17 cellular contexts compared by ENCODE assay signal in the genomic region with DNA sequence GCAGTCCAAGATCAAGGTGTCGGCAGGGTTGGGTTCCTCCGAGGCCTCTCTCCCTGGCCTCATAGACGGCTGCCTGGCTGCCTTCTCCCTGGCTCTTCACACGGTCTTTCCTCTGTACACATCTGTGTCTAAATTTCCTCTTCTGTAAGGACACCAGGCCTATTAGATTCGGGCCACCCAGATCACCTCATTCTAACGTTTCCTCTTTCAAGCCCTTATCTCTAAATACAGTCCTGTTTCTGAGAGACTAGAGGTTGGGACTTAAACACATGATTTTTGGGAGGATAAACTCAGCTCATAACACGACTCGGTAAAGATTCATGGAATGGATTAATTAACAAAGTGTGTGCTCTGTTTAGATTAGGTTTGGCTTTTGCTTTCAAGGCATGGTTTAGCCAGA.
DNase-seq lines count a peak whose midpoint lies in the region; ATAC-seq, FAIRE-seq and TF ChIP-seq lines count a peak whose summit lies in the region.
"Had no signal": no experiment of that assay in that cellular context is flagged by ENCODE, and none has a peak within 500 bp of the region (broad histone marks: within the 10 kb centered on the region; RNA-seq: fewer than 3 reads in every experiment).

No MANE protein-coding gene starts in this region.

- H3K4me2 ChIP-seq in OCI-LY3 (ENCODE audit: low read length) (peak overlapping the region; percentile 54; the same call in 1 of the 2 replicates), astrocyte (ENCODE audit: low read length) (no peak overlapping the region)

- peaks cover 34% of the 10 kb centered on the region for H3K4me1 Mint-ChIP-seq in stimulated activated naive CD8-positive, alpha-beta T cell treated with anti-CD3 and anti-CD28 coated beads, Interleukin-15, Interleukin-2, amounts not matched to agents 100 ng/mL and 50 ng/mL, for 24 hours (ENCODE audit: low read depth)
- peaks cover 36% of the 10 kb centered on the region for H3K4me1 Mint-ChIP-seq in stimulated activated naive CD8-positive, alpha-beta T cell treated with anti-CD3 and anti-CD28 coated beads, Interleukin-15, amount 100 ng/mL, for 72 hours
- no peaks in the 10 kb centered on the region for H3K4me1 Mint-ChIP-seq in astrocyte (ENCODE audit: low read depth, unreplicated experiment)

- ATAC-seq in stimulated activated naive CD8-positive, alpha-beta T cell treated with anti-CD3 and anti-CD28 coated beads, Interleukin-15, amount 100 ng/mL, for 72 hours, result no peak
- ATAC-seq: sciatic nerve had no signal

- TF ChIP-seq CTCF in OCI-LY3 (IDR thresholded peaks at IDR 0.05; ENCODE audit: low read depth, low read length), result no peak
- no peak for TF ChIP-seq CTCF in astrocyte (IDR thresholded peaks at IDR 0.05; ENCODE audit: insufficient read depth, low read depth, low read length)

- H3K9me3 ChIP-seq in OCI-LY3 (ENCODE audit: insufficient read depth, low read length), result no peaks in the 10 kb centered on the region
- H3K9me3 ChIP-seq in astrocyte (ENCODE audit: insufficient read depth, low read depth, low read length), result no peaks in the 10 kb centered on the region
- H3K9me3 ChIP-seq: transverse colon had no signal

- DNase-seq in stimulated activated naive CD8-positive, alpha-beta T cell treated with anti-CD3 and anti-CD28 coated beads, Interleukin-15, amount 100 ng/mL, for 72 hours, result no peak
- DNase-seq in astrocyte (ENCODE audit: low read depth) (no peak), KG1 (lab: John Stamatoyannopoulos, UW) (no peak), NCI-H1417 treated with DMSO at 0.1 percent for 48 hours (lab: John Stamatoyannopoulos, UW) (no peak), T-helper 1 cell (no peak)
- DNase-seq in activated CD4-positive, CD25-positive, alpha-beta regulatory T cell treated with anti-CD3 and anti-CD28 coated beads, Interleukin-2, amount 50 U/mL, for 72 hours, result no peak
- DNase-seq: activated CD4-positive, CD25-positive, alpha-beta regulatory T cell; anterior cingulate cortex; cortex of kidney; DMS153; mesendoderm; NCI-H226; nucleus accumbens; transverse colon had no signal

- H3K79me2 ChIP-seq in OCI-LY3 (ENCODE audit: low read length) (peaks cover 28% of the 10 kb centered on the region), astrocyte (ENCODE audit: insufficient read depth, low read length) (no peaks in the 10 kb centered on the region)

- H3K4me3 ChIP-seq in OCI-LY3 (ENCODE audit: low read length) (no peak overlapping the region), astrocyte (ENCODE audit: insufficient read depth, low read depth, low read length) (no peak overlapping the region)
- H3K4me3 ChIP-seq: transverse colon had no signal

- H3K9ac ChIP-seq in OCI-LY3 (ENCODE audit: low read length) (peak overlapping the region; percentile 80; the same call in 1 of the 2 replicates), astrocyte (ENCODE audit: low read length) (no peak overlapping the region)

- H4K20me1 ChIP-seq in OCI-LY3 (ENCODE audit: insufficient read depth, low read length), result no peaks in the 10 kb centered on the region
- H4K20me1 ChIP-seq in astrocyte (ENCODE audit: insufficient read depth, low read length), result no peaks in the 10 kb centered on the region

- H3K4me3 Mint-ChIP-seq in stimulated activated naive CD8-positive, alpha-beta T cell treated with anti-CD3 and anti-CD28 coated beads, Interleukin-15, Interleukin-2, amounts not matched to agents 100 ng/mL and 50 ng/mL, for 24 hours, result no peak overlapping the region
- H3K4me3 Mint-ChIP-seq in stimulated activated naive CD8-positive, alpha-beta T cell treated with anti-CD3 and anti-CD28 coated beads, Interleukin-15, amount 100 ng/mL, for 72 hours, result no peak overlapping the region
- no peak overlapping the region for H3K4me3 Mint-ChIP-seq in astrocyte (ENCODE audit: unreplicated experiment)

- no peaks in the 10 kb centered on the region for H3K27me3 Mint-ChIP-seq in stimulated activated naive CD8-positive, alpha-beta T cell treated with anti-CD3 and anti-CD28 coated beads, Interleukin-15, Interleukin-2, amounts not matched to agents 100 ng/mL and 50 ng/mL, for 24 hours
- no peaks in the 10 kb centered on the region for H3K27me3 Mint-ChIP-seq in stimulated activated naive CD8-positive, alpha-beta T cell treated with anti-CD3 and anti-CD28 coated beads, Interleukin-15, amount 100 ng/mL, for 72 hours
- H3K27me3 Mint-ChIP-seq in astrocyte (ENCODE audit: low read depth, unreplicated experiment), result no peaks in the 10 kb centered on the region

- peaks cover 84% of the 10 kb centered on the region for H3K36me3 ChIP-seq in OCI-LY3 (replicated peaks; ENCODE audit: low read depth, low read length)
- no peaks in the 10 kb centered on the region for H3K36me3 ChIP-seq in astrocyte (ENCODE audit: insufficient read depth, low read length)
- H3K36me3 ChIP-seq: transverse colon had no signal

- H3K9me3 Mint-ChIP-seq in stimulated activated naive CD8-positive, alpha-beta T cell treated with anti-CD3 and anti-CD28 coated beads, Interleukin-15, Interleukin-2, amounts not matched to agents 100 ng/mL and 50 ng/mL, for 24 hours, result no peaks in the 10 kb centered on the region
- no peaks in the 10 kb centered on the region for H3K9me3 Mint-ChIP-seq in stimulated activated naive CD8-positive, alpha-beta T cell treated with anti-CD3 and anti-CD28 coated beads, Interleukin-15, amount 100 ng/mL, for 72 hours
- H3K9me3 Mint-ChIP-seq in astrocyte (ENCODE audit: unreplicated experiment), result no peaks in the 10 kb centered on the region

- no peaks in the 10 kb centered on the region for H3K27me3 ChIP-seq in OCI-LY3 (ENCODE audit: low read depth, low read length)
- peaks cover 9% of the 10 kb centered on the region for H3K27me3 ChIP-seq in astrocyte (ENCODE audit: insufficient read depth, low read length)
- H3K27me3 ChIP-seq: transverse colon had no signal

- peaks cover 71% of the 10 kb centered on the region for H3K4me1 ChIP-seq in OCI-LY3 (ENCODE audit: low read length)
- no peaks in the 10 kb centered on the region for H3K4me1 ChIP-seq in astrocyte (ENCODE audit: insufficient read depth, low read length)

- peak; percentile 5 for FAIRE-seq in astrocyte (lab: Jason Lieb, UNC)

- H3K36me3 Mint-ChIP-seq in stimulated activated naive CD8-positive, alpha-beta T cell treated with anti-CD3 and anti-CD28 coated beads, Interleukin-15, Interleukin-2, amounts not matched to agents 100 ng/mL and 50 ng/mL, for 24 hours (ENCODE audit: low read depth), result peaks cover 52% of the 10 kb centered on the region
- H3K36me3 Mint-ChIP-seq in astrocyte (ENCODE audit: low read depth, unreplicated experiment), result peaks cover 6% of the 10 kb centered on the region

- H2AFZ ChIP-seq in OCI-LY3 (ENCODE audit: low read depth, low read length) (no peak overlapping the region), astrocyte (ENCODE audit: low read depth, low read length) (no peak overlapping the region)

- peak overlapping the region; percentile 97 for H3K27ac ChIP-seq in OCI-LY3 (ENCODE audit: low read length)
- H3K27ac ChIP-seq in astrocyte (ENCODE audit: low read depth, low read length), result no peak overlapping the region

- peak overlapping the region; percentile 81 for H3K27ac Mint-ChIP-seq in stimulated activated naive CD8-positive, alpha-beta T cell treated with anti-CD3 and anti-CD28 coated beads, Interleukin-15, Interleukin-2, amounts not matched to agents 100 ng/mL and 50 ng/mL, for 24 hours
- no peak overlapping the region for H3K27ac Mint-ChIP-seq in stimulated activated naive CD8-positive, alpha-beta T cell treated with anti-CD3 and anti-CD28 coated beads, Interleukin-15, amount 100 ng/mL, for 72 hours
- H3K27ac Mint-ChIP-seq in astrocyte (ENCODE audit: unreplicated experiment), result no peak overlapping the region
